In genomic region chr16:24189941-24190340, GRCh38 we compare ENCODE assay signal across 29 cellular contexts.
DNase-seq lines count a peak whose midpoint lies in the region; ATAC-seq lines count a peak whose summit lies in the region.
"Had no signal": no experiment of that assay in that cellular context is flagged by ENCODE, and none has a peak within 500 bp of the region (broad histone marks: within the 10 kb centered on the region; RNA-seq: fewer than 3 reads in every experiment).

No MANE protein-coding gene starts in this region.

- no peaks in the 10 kb centered on the region for H3K9me3 Mint-ChIP-seq in activated T-cell treated with anti-CD3 and anti-CD28 coated beads, Interleukin-2, amount 50 U/mL, for 4 hours
- no peaks in the 10 kb centered on the region for H3K9me3 Mint-ChIP-seq in CD8-positive, alpha-beta memory T cell
- H3K9me3 Mint-ChIP-seq in activated naive CD8-positive, alpha-beta T cell treated with anti-CD3 and anti-CD28 coated beads, Interleukin-2, amount 50 U/mL, for 24 hours = no peaks in the 10 kb centered on the region
- H3K9me3 Mint-ChIP-seq: type B pancreatic cell had no signal

- ATAC-seq in activated T-cell treated with anti-CD3 and anti-CD28 coated beads, Interleukin-2, amount 50 U/mL, for 4 hours = peak; percentile 82 to 84
- ATAC-seq in T-helper 17 cell (no peak), GM18517 (IDR thresholded peaks at IDR 0.05; ENCODE audit: unreplicated experiment) (no peak), GM18519 (IDR thresholded peaks at IDR 0.05; ENCODE audit: low FRiP score, unreplicated experiment) (no peak)
- peak; percentile 71 for ATAC-seq in activated naive CD8-positive, alpha-beta T cell treated with anti-CD3 and anti-CD28 coated beads, Interleukin-2, amount 50 U/mL, for 24 hours
- ATAC-seq: left ventricle myocardium superior, Panc1, psoas muscle had no signal

- H3K4me1 ChIP-seq in CD8-positive, alpha-beta memory T cell (ENCODE audit: insufficient read depth, low read length) = peaks cover 5% of the 10 kb centered on the region
- H3K4me1 ChIP-seq: breast epithelium, psoas muscle had no signal

- H3K36me3 ChIP-seq in CD8-positive, alpha-beta memory T cell (ENCODE audit: insufficient read depth, low read length) = peaks cover 26% of the 10 kb centered on the region
- H3K36me3 ChIP-seq: breast epithelium, MG63 had no signal

- CTCF ChIA-PET in CD8-positive, alpha-beta memory T cell (lab: Charles Lee) = interaction anchor here (0.7 kb wide), 1 partner anchor 43 kb away, joined by 5 read pairs; no protein-coding TSS in a partner anchor

- no peaks in the 10 kb centered on the region for H3K9me3 ChIP-seq in CD8-positive, alpha-beta memory T cell (ENCODE audit: low read length)
- no peaks in the 10 kb centered on the region for H3K9me3 ChIP-seq in T-helper 17 cell (ENCODE audit: control insufficient read depth, low read length, poor library complexity, severe bottlenecking)
- H3K9me3 ChIP-seq: breast epithelium, MG63, neutrophil, psoas muscle had no signal

- H3K36me3 Mint-ChIP-seq in activated T-cell treated with anti-CD3 and anti-CD28 coated beads, Interleukin-2, amount 50 U/mL, for 4 hours (ENCODE audit: insufficient read depth) = peaks cover 55% of the 10 kb centered on the region
- H3K36me3 Mint-ChIP-seq in CD8-positive, alpha-beta memory T cell = peaks cover 25 to 79% (median 26%) of the 10 kb centered on the region in 3 donors
- peaks cover 14% of the 10 kb centered on the region for H3K36me3 Mint-ChIP-seq in T-helper 17 cell (ENCODE audit: low read depth)
- peaks cover 41% of the 10 kb centered on the region for H3K36me3 Mint-ChIP-seq in activated naive CD8-positive, alpha-beta T cell treated with anti-CD3 and anti-CD28 coated beads, Interleukin-2, amount 50 U/mL, for 24 hours (ENCODE audit: low read depth)
- H3K36me3 Mint-ChIP-seq: type B pancreatic cell had no signal

- no peak overlapping the region for H3K27ac ChIP-seq in CD8-positive, alpha-beta memory T cell (ENCODE audit: low read depth, low read length)
- H3K27ac ChIP-seq: breast epithelium, neutrophil, psoas muscle had no signal

- no peak overlapping the region for H3K4me3 ChIP-seq in CD8-positive, alpha-beta memory T cell (ENCODE audit: low read length)
- H3K4me3 ChIP-seq: breast epithelium, MG63, psoas muscle had no signal

- peaks cover 35% of the 10 kb centered on the region for H3K4me1 Mint-ChIP-seq in activated T-cell treated with anti-CD3 and anti-CD28 coated beads, Interleukin-2, amount 50 U/mL, for 4 hours (ENCODE audit: low read depth)
- peaks cover 24 to 40% (median 36%) of the 10 kb centered on the region in 3 donors for H3K4me1 Mint-ChIP-seq in CD8-positive, alpha-beta memory T cell
- H3K4me1 Mint-ChIP-seq in T-helper 17 cell = peaks cover 11% of the 10 kb centered on the region
- peaks cover 36% of the 10 kb centered on the region for H3K4me1 Mint-ChIP-seq in activated naive CD8-positive, alpha-beta T cell treated with anti-CD3 and anti-CD28 coated beads, Interleukin-2, amount 50 U/mL, for 24 hours
- H3K4me1 Mint-ChIP-seq: B cell had no signal

- DNase-seq in activated T-cell treated with anti-CD3 and anti-CD28 coated beads, Interleukin-2, amount 50 U/mL, for 4 hours = no peak
- DNase-seq in activated T-cell treated with anti-CD3 and anti-CD28 coated beads, Interleukin-2, amount 50 U/mL, for 48 hours = no peak
- no peak for DNase-seq in CD8-positive, alpha-beta memory T cell
- DNase-seq in T-helper 17 cell = no peak
- no peak for DNase-seq in activated naive CD8-positive, alpha-beta T cell treated with anti-CD3 and anti-CD28 coated beads, Interleukin-2, amount 50 U/mL, for 24 hours
- DNase-seq in pons (ENCODE audit: low spot score) = no peak
- DNase-seq: activated effector memory CD4-positive, alpha-beta T cell treated with anti-CD3 and anti-CD28 coated beads, Interleukin-2, amount 50 U/mL, for 16 hours; DMS53; effector CD8-positive, alpha-beta T cell; erythroblast; glutamatergic neuron; HCEC 1CT; KBM-7; left ventricle myocardium superior; MG63; NCI-H1417; NCI-H2081; NCI-H2227 treated with DMSO at 0.1 percent for 48 hours; NCI-H69; psoas muscle; SHP77; stimulated activated CD8-positive, alpha-beta memory T cell treated with anti-CD3 and anti-CD28 coated beads, Interleukin-4, amount 100 ng/mL, for 48 hours had no signal

- peak overlapping the region in 5 of 8 donors; percentile 27 to 90 (median 73) for H3K27ac Mint-ChIP-seq in CD8-positive, alpha-beta memory T cell
- H3K27ac Mint-ChIP-seq in T-helper 17 cell = peak overlapping the region; percentile 81
- H3K27ac Mint-ChIP-seq in activated naive CD8-positive, alpha-beta T cell treated with anti-CD3 and anti-CD28 coated beads, Interleukin-2, amount 50 U/mL, for 24 hours = peak overlapping the region; percentile 83
- H3K27ac Mint-ChIP-seq: B cell, type B pancreatic cell had no signal

- POLR2A ChIA-PET in CD8-positive, alpha-beta memory T cell (lab: Charles Lee) = no interaction called here

- H3K4me3 Mint-ChIP-seq in activated T-cell treated with anti-CD3 and anti-CD28 coated beads, Interleukin-2, amount 50 U/mL, for 4 hours = peak overlapping the region; percentile 48
- peak overlapping the region in 1 of 7 donors; percentile 63 for H3K4me3 Mint-ChIP-seq in CD8-positive, alpha-beta memory T cell
- no peak overlapping the region for H3K4me3 Mint-ChIP-seq in T-helper 17 cell
- peak overlapping the region; percentile 19 for H3K4me3 Mint-ChIP-seq in activated naive CD8-positive, alpha-beta T cell treated with anti-CD3 and anti-CD28 coated beads, Interleukin-2, amount 50 U/mL, for 24 hours
- H3K4me3 Mint-ChIP-seq: B cell, type B pancreatic cell had no signal

- no peaks in the 10 kb centered on the region for H3K27me3 Mint-ChIP-seq in activated T-cell treated with anti-CD3 and anti-CD28 coated beads, Interleukin-2, amount 50 U/mL, for 4 hours (ENCODE audit: low read depth)
- no peaks in the 10 kb centered on the region for H3K27me3 Mint-ChIP-seq in CD8-positive, alpha-beta memory T cell
- no peaks in the 10 kb centered on the region for H3K27me3 Mint-ChIP-seq in T-helper 17 cell
- no peaks in the 10 kb centered on the region for H3K27me3 Mint-ChIP-seq in activated naive CD8-positive, alpha-beta T cell treated with anti-CD3 and anti-CD28 coated beads, Interleukin-2, amount 50 U/mL, for 24 hours
- H3K27me3 Mint-ChIP-seq: B cell had no signal

- no peaks in the 10 kb centered on the region for H3K27me3 ChIP-seq in CD8-positive, alpha-beta memory T cell (ENCODE audit: insufficient read depth, low read length, poor library complexity, severe bottlenecking)
- H3K27me3 ChIP-seq: breast epithelium, neutrophil had no signal

Comparison
In these comparisons a context has a peak if more than half of its experiments do, and no peak if none do; other contexts are left out.
1. ATAC-seq: peak in activated T-cell treated with anti-CD3 and anti-CD28 coated beads, Interleukin-2, amount 50 U/mL, for 4 hours (2 of 2) and activated naive CD8-positive, alpha-beta T cell treated with anti-CD3 and anti-CD28 coated beads, Interleukin-2, amount 50 U/mL, for 24 hours (single experiment); none in T-helper 17 cell (single experiment), GM18517 (single experiment) and GM18519 (single experiment).
2. Peak in every context shown above with its lines, with median percentiles within 50 percentile points of each other: H3K27ac Mint-ChIP-seq.